18 cellular contexts compared by ENCODE assay signal in the genomic region with DNA sequence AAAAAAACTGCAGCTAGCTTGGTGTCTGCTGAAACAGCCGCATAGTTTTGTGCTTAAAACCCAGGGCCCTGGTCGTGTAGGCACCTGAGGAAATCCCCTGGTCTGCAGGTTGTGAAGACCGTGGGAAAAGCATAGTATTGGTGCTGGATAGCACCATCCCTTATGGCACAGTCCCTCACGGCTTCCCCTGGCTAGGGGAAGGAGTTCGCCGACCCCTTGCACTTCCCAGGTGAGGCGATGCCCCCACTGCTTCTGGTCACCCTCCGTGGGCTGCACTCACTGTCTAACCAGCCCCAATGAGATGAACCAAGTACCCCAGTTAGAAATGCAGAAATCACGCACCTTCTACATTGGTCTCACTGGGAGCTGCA.
DNase-seq lines count a peak whose midpoint lies in the region; ATAC-seq, FAIRE-seq and TF ChIP-seq lines count a peak whose summit lies in the region.
"Had no signal": no experiment of that assay in that cellular context is flagged by ENCODE, and none has a peak within 500 bp of the region (broad histone marks: within the 10 kb centered on the region; RNA-seq: fewer than 3 reads in every experiment).

No MANE protein-coding gene starts in this region.

- H3K27me3 Mint-ChIP-seq in nephron progenitor cell (ENCODE audit: low read depth, poor library complexity), result no peaks in the 10 kb centered on the region
- H3K27me3 Mint-ChIP-seq in activated CD8-positive, alpha-beta T cell treated with anti-CD3 and anti-CD28 coated beads for 36 hours, result no peaks in the 10 kb centered on the region

- CTCF ChIA-PET in activated CD8-positive, alpha-beta T cell treated with anti-CD3 and anti-CD28 coated beads for 36 hours (lab: Charles Lee), result no interaction called here

- H3K27ac Mint-ChIP-seq in nephron progenitor cell, result peak overlapping the region; percentile 86
- H3K27ac Mint-ChIP-seq in activated CD8-positive, alpha-beta T cell treated with anti-CD3 and anti-CD28 coated beads for 36 hours, result no peak overlapping the region
- H3K27ac Mint-ChIP-seq: CD8-positive, alpha-beta T cell had no signal

- peak; percentile 47 for DNase-seq in ecto neural progenitor cell (ENCODE audit: low spot score)
- DNase-seq in nephron progenitor cell, result no peak
- DNase-seq in urothelium cell line (ENCODE audit: low spot score), result no peak
- DNase-seq in activated CD8-positive, alpha-beta T cell treated with anti-CD3 and anti-CD28 coated beads for 36 hours, result no peak
- DNase-seq in DMS153 treated with DMSO at 0.1 percent for 48 hours (lab: John Stamatoyannopoulos, UW; ENCODE audit: unreplicated experiment), result no peak
- DNase-seq: CD8-positive, alpha-beta T cell; HCEC 1CT; NCI-H1105 treated with DMSO at 0.1 percent for 48 hours; NCI-H1694; NCI-H2081 treated with DMSO at 0.1 percent for 48 hours; NCI-H748 treated with DMSO at 0.1 percent for 48 hours; SIG-M5 had no signal

- intact Hi-C loops in activated CD8-positive, alpha-beta T cell treated with anti-CD3 and anti-CD28 coated beads for 36 hours (cut with micrococcal nuclease), result no loop called here

- H3K27me3 ChIP-seq in HUES48 (ENCODE audit: control insufficient read depth, insufficient read depth, low read length), result no peaks in the 10 kb centered on the region
- H3K27me3 ChIP-seq: BLaER1 treated with 17β-estradiol and CSF1 and Interleukin-3, amounts not matched to agents 10 nM and 100 nM had no signal

- H3K27ac ChIP-seq in HUES48 (ENCODE audit: low read depth, low read length), result peak overlapping the region; percentile 55
- H3K27ac ChIP-seq: BLaER1 treated with 17β-estradiol and CSF1 and Interleukin-3, amounts not matched to agents 10 nM and 100 nM; RWPE1 had no signal

- H3K36me3 Mint-ChIP-seq in nephron progenitor cell (ENCODE audit: low read depth), result no peaks in the 10 kb centered on the region
- no peaks in the 10 kb centered on the region for H3K36me3 Mint-ChIP-seq in activated CD8-positive, alpha-beta T cell treated with anti-CD3 and anti-CD28 coated beads for 36 hours (ENCODE audit: low read depth)
- H3K36me3 Mint-ChIP-seq: CD8-positive, alpha-beta T cell had no signal

- POLR2A ChIA-PET in activated CD8-positive, alpha-beta T cell treated with anti-CD3 and anti-CD28 coated beads for 36 hours (lab: Charles Lee), result no interaction called here

- ATAC-seq in esophagus mucosa, result no peak
- ATAC-seq in activated CD8-positive, alpha-beta T cell treated with anti-CD3 and anti-CD28 coated beads for 36 hours, result no peak
- ATAC-seq: CD8-positive, alpha-beta T cell; K562; PC-3 had no signal

- no peaks in the 10 kb centered on the region for H3K9me3 ChIP-seq in HUES48 (ENCODE audit: control insufficient read depth, insufficient read depth, low read length)
- H3K9me3 ChIP-seq: BLaER1 treated with 17β-estradiol and CSF1 and Interleukin-3, amounts not matched to agents 10 nM and 100 nM had no signal

- H3K9ac ChIP-seq in HUES48 (ENCODE audit: low read depth, low read length), result no peak overlapping the region
- H3K9ac ChIP-seq: BLaER1 treated with 17β-estradiol and CSF1 and Interleukin-3, amounts not matched to agents 10 nM and 100 nM had no signal

- FAIRE-seq in urothelium cell line (lab: Jason Lieb, UNC), result peak; percentile 53
- FAIRE-seq: K562 had no signal

- H3K36me3 ChIP-seq in HUES48 (ENCODE audit: control insufficient read depth, insufficient read depth, low read length), result no peaks in the 10 kb centered on the region
- H3K36me3 ChIP-seq: BLaER1 treated with 17β-estradiol and CSF1 and Interleukin-3, amounts not matched to agents 10 nM and 100 nM had no signal

- H3K4me1 ChIP-seq in HUES48 (ENCODE audit: control insufficient read depth, insufficient read depth, low read length), result no peaks in the 10 kb centered on the region
- H3K4me1 ChIP-seq: BLaER1 treated with 17β-estradiol and CSF1 and Interleukin-3, amounts not matched to agents 10 nM and 100 nM had no signal

- peaks cover 17% of the 10 kb centered on the region for H3K9me3 Mint-ChIP-seq in nephron progenitor cell
- H3K9me3 Mint-ChIP-seq in activated CD8-positive, alpha-beta T cell treated with anti-CD3 and anti-CD28 coated beads for 36 hours, result peaks cover 2% of the 10 kb centered on the region
- H3K9me3 Mint-ChIP-seq: CD8-positive, alpha-beta T cell had no signal

- H3K4me3 Mint-ChIP-seq in nephron progenitor cell, result no peak overlapping the region
- no peak overlapping the region for H3K4me3 Mint-ChIP-seq in activated CD8-positive, alpha-beta T cell treated with anti-CD3 and anti-CD28 coated beads for 36 hours
- H3K4me3 Mint-ChIP-seq: CD8-positive, alpha-beta T cell had no signal

- TF ChIP-seq CTCF in nephron progenitor cell (IDR thresholded peaks at IDR 0.05), result no peak
- no peak for TF ChIP-seq CTCF in activated CD8-positive, alpha-beta T cell treated with anti-CD3 and anti-CD28 coated beads for 36 hours (IDR thresholded peaks at IDR 0.05)

- peaks cover 22% of the 10 kb centered on the region for H3K4me1 Mint-ChIP-seq in nephron progenitor cell
- no peaks in the 10 kb centered on the region for H3K4me1 Mint-ChIP-seq in activated CD8-positive, alpha-beta T cell treated with anti-CD3 and anti-CD28 coated beads for 36 hours (ENCODE audit: low read depth)

- H3K4me3 ChIP-seq in HUES48 (ENCODE audit: low read depth, low read length), result no peak overlapping the region; the same call in 1 of the 2 replicates
- H3K4me3 ChIP-seq: BLaER1 treated with 17β-estradiol and CSF1 and Interleukin-3, amounts not matched to agents 10 nM and 100 nM; K562 had no signal
